27 cellular contexts compared by ENCODE assay signal in genomic region chr2:6948081-6949008, GRCh38. TPM values are rescaled to one million over a fixed set of nuclear protein-coding genes. Genes with fewer than 3 reads are reported as not detected.
DNase-seq lines count a peak whose midpoint lies in the region; ATAC-seq and TF ChIP-seq lines count a peak whose summit lies in the region.
"Had no signal": no experiment of that assay in that cellular context is flagged by ENCODE, and none has a peak within 500 bp of the region (broad histone marks: within the 10 kb centered on the region; RNA-seq: fewer than 3 reads in every experiment).

No MANE protein-coding gene starts in this region.

- peaks cover 41% of the 10 kb centered on the region for H3K4me1 ChIP-seq in BLaER1
- H3K4me1 ChIP-seq in colonic mucosa, result no peaks in the 10 kb centered on the region
- peaks cover 0 to 10% of the 10 kb centered on the region in 2 donors for H3K4me1 ChIP-seq in naive thymus-derived CD4-positive, alpha-beta T cell (ENCODE audit: control insufficient read depth in 2 of 2, insufficient read depth in 2 of 2, low read length in 2 of 2)
- H3K4me1 ChIP-seq: parathyroid adenoma had no signal

- H3K36me3 ChIP-seq in BLaER1 (peaks cover 23% of the 10 kb centered on the region), colonic mucosa (no peaks in the 10 kb centered on the region)
- H3K36me3 ChIP-seq in naive thymus-derived CD4-positive, alpha-beta T cell (ENCODE audit: control insufficient read depth in 2 of 3, insufficient read depth in 3 of 3, low read length in 3 of 3), result peaks cover 0 to 30% (median 4%) of the 10 kb centered on the region in 3 experiments
- H3K36me3 ChIP-seq: suprapubic skin had no signal

- POLR2A ChIA-PET in naive thymus-derived CD4-positive, alpha-beta T cell (lab: Charles Lee), result interaction anchor here (0.6 kb wide), 1 partner anchor 23 kb away, joined by 6 read pairs; no protein-coding TSS in a partner anchor

- peak overlapping the region in 7 of 9 donors; percentile 23 to 84 (median 47) for H3K27ac Mint-ChIP-seq in naive thymus-derived CD4-positive, alpha-beta T cell
- H3K27ac Mint-ChIP-seq: activated CD4-positive, alpha-beta memory T cell treated with anti-CD3 and anti-CD28 coated beads, Interleukin-2, amount 10 ng/mL, durations not matched to agents 7 days and 5 days; activated naive CD4-positive, alpha-beta T cell treated with anti-CD3 and anti-CD28 coated beads for 36 hours; CD4-positive, alpha-beta T cell; endodermal cell had no signal

- no peak for TF ChIP-seq CTCF in colonic mucosa (IDR thresholded peaks at IDR 0.05)

- no peaks in the 10 kb centered on the region for H3K9me3 ChIP-seq in BLaER1
- H3K9me3 ChIP-seq in colonic mucosa, result no peaks in the 10 kb centered on the region
- H3K9me3 ChIP-seq in naive thymus-derived CD4-positive, alpha-beta T cell (ENCODE audit: control insufficient read depth in 2 of 3, low read length in 3 of 3), result no peaks in the 10 kb centered on the region
- H3K9me3 ChIP-seq: suprapubic skin had no signal

- no peaks in the 10 kb centered on the region for H3K27me3 ChIP-seq in BLaER1
- no peaks in the 10 kb centered on the region for H3K27me3 ChIP-seq in colonic mucosa
- no peaks in the 10 kb centered on the region for H3K27me3 ChIP-seq in naive thymus-derived CD4-positive, alpha-beta T cell (ENCODE audit: control insufficient read depth in 2 of 2, insufficient read depth in 2 of 2, low read length in 2 of 2)
- H3K27me3 ChIP-seq: suprapubic skin had no signal

- H3K9ac ChIP-seq in BLaER1, result no peak overlapping the region
- no peak overlapping the region for H3K9ac ChIP-seq in colonic mucosa (ENCODE audit: low read depth in 2 of 2, low read length in 2 of 2)
- H3K9ac ChIP-seq: parathyroid adenoma had no signal

- CTCF ChIA-PET in naive thymus-derived CD4-positive, alpha-beta T cell (lab: Charles Lee), result no interaction called here

- H4K20me1 ChIP-seq in BLaER1, result no peaks in the 10 kb centered on the region

- H3K4me2 ChIP-seq in BLaER1, result peak overlapping the region; percentile 60

- no peak for ATAC-seq in naive thymus-derived CD4-positive, alpha-beta T cell
- ATAC-seq in GM19463 (IDR thresholded peaks at IDR 0.05; ENCODE audit: unreplicated experiment), result no peak
- ATAC-seq: K562 had no signal

- intact Hi-C loops in colonic mucosa (cut with DNase I), result no loop called here
- intact Hi-C loops in naive thymus-derived CD4-positive, alpha-beta T cell (cut with micrococcal nuclease), result no loop called here

- DNase-seq in H4 (ENCODE audit: low spot score) (peak; percentile 19), colonic mucosa (no peak), HUDEP-2 (lab: John Stamatoyannopoulos, UW; ENCODE audit: unreplicated experiment in 76 of 76) (no peak), hypothalamus (lab: John Stamatoyannopoulos, UW) (no peak), SKM-1 treated with dmso at 0.1 percent for 144 hours (lab: John Stamatoyannopoulos, UW; ENCODE audit: unreplicated experiment) (no peak)
- no peak for DNase-seq in naive thymus-derived CD4-positive, alpha-beta T cell
- DNase-seq: activated CD4-positive, alpha-beta memory T cell treated with anti-CD3 and anti-CD28 coated beads, Interleukin-2, amount 10 ng/mL, durations not matched to agents 7 days and 5 days; activated CD4-positive, CD25-positive, alpha-beta regulatory T cell; activated naive CD4-positive, alpha-beta T cell treated with anti-CD3 and anti-CD28 coated beads for 36 hours; activated T-cell treated with anti-CD3 and anti-CD28 coated beads, Interleukin-2, amount 50 U/mL, for 1 hour; CD4-positive, alpha-beta T cell; DMS53; endodermal cell; GDM1; kidney glomerular epithelial cell; mesendoderm; naive B cell; NCI-H146; NCI-H2171 treated with DMSO at 0.1 percent for 48 hours; NCI-H69; T1000 had no signal

- no peak overlapping the region for H3K4me3 Mint-ChIP-seq in naive thymus-derived CD4-positive, alpha-beta T cell
- H3K4me3 Mint-ChIP-seq: activated CD4-positive, alpha-beta memory T cell treated with anti-CD3 and anti-CD28 coated beads, Interleukin-2, amount 10 ng/mL, durations not matched to agents 7 days and 5 days; activated naive CD4-positive, alpha-beta T cell treated with anti-CD3 and anti-CD28 coated beads for 36 hours; CD4-positive, alpha-beta T cell; endodermal cell; naive B cell had no signal

- H3K9me3 Mint-ChIP-seq in naive thymus-derived CD4-positive, alpha-beta T cell, result no peaks in the 10 kb centered on the region
- H3K9me3 Mint-ChIP-seq: activated CD4-positive, alpha-beta memory T cell treated with anti-CD3 and anti-CD28 coated beads, Interleukin-2, amount 10 ng/mL, durations not matched to agents 7 days and 5 days; activated naive CD4-positive, alpha-beta T cell treated with anti-CD3 and anti-CD28 coated beads for 36 hours; CD4-positive, alpha-beta T cell; endodermal cell; naive B cell had no signal

- H3K36me3 Mint-ChIP-seq in naive thymus-derived CD4-positive, alpha-beta T cell, result peaks cover 17 to 45% (median 30%) of the 10 kb centered on the region in 5 donors
- H3K36me3 Mint-ChIP-seq: naive B cell had no signal

- H3K4me3 ChIP-seq in BLaER1, result no peak overlapping the region
- H3K4me3 ChIP-seq in colonic mucosa, result no peak overlapping the region
- no peak overlapping the region for H3K4me3 ChIP-seq in naive thymus-derived CD4-positive, alpha-beta T cell (ENCODE audit: low read length)
- H3K4me3 ChIP-seq: K562, suprapubic skin had no signal

- H3K27ac ChIP-seq in BLaER1 (0 out of 2 replicates have a peak overlapping the region, but pooled peaks have one; percentile 11), colonic mucosa (peak overlapping the region; percentile 32)
- H3K27ac ChIP-seq in naive thymus-derived CD4-positive, alpha-beta T cell (ENCODE audit: low read depth, low read length), result no peak overlapping the region
- H3K27ac ChIP-seq: parathyroid adenoma, RWPE1, suprapubic skin had no signal

- no peaks in the 10 kb centered on the region for H3K27me3 Mint-ChIP-seq in naive thymus-derived CD4-positive, alpha-beta T cell
- H3K27me3 Mint-ChIP-seq: activated CD4-positive, alpha-beta memory T cell treated with anti-CD3 and anti-CD28 coated beads, Interleukin-2, amount 10 ng/mL, durations not matched to agents 7 days and 5 days; CD4-positive, alpha-beta T cell; naive B cell had no signal

- peaks cover 28 to 80% (median 62%) of the 10 kb centered on the region in 7 donors for H3K4me1 Mint-ChIP-seq in naive thymus-derived CD4-positive, alpha-beta T cell
- H3K4me1 Mint-ChIP-seq: endodermal cell had no signal

RNA-seq across cellular contexts. Expression of gene RNF144A, which starts 31.1 kb away (rescaled TPM):
- 6.5 and 8.3 TPM in 2 replicates for total RNA-seq in H4 (2014; rRNA removed; shearing (Covaris generic))
- total RNA-seq in colonic mucosa, result 10 to 100 TPM; 13.9 to 22.6 TPM
- total RNA-seq in naive thymus-derived CD4-positive, alpha-beta T cell, result 10 to 100 TPM; 40.0 to 74.4 (median 61.2) TPM
- 10 to 100 TPM; 21.2 to 23.5 TPM for polyA plus RNA-seq in naive thymus-derived CD4-positive, alpha-beta T cell
